Comparison of ENCODE assay signal across 1 cellular context in the genomic region with DNA sequence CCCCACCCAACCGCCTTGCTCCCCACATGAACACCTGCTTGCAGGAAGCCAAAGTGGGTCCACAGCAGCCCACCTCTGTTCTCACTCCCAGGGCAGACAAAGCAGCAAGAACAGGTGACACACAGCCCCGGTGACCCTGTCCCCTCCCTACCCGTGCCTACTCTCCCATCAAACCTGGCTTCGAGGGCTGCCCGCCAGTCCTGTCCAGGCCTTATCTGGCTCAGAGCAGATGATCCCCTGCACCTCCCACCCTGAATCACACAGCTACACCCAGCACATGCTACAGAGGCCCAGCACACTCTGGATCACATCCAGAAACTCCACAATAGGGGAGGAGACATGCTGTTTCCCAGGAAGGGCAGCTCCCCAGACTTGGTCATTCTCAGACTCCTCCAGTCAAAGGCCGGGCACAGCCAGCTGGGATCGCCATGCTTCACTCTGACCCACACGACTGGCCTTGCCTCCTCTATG.
TF ChIP-seq lines count a peak whose summit lies in the region.

No MANE protein-coding gene starts in this region.

TF ChIP-seq in WTC11, 78 proteins besides CTCF, POLR2A, EP300 and RAD21 (continued from another document):
- TF ChIP-seq, protein P1, sequence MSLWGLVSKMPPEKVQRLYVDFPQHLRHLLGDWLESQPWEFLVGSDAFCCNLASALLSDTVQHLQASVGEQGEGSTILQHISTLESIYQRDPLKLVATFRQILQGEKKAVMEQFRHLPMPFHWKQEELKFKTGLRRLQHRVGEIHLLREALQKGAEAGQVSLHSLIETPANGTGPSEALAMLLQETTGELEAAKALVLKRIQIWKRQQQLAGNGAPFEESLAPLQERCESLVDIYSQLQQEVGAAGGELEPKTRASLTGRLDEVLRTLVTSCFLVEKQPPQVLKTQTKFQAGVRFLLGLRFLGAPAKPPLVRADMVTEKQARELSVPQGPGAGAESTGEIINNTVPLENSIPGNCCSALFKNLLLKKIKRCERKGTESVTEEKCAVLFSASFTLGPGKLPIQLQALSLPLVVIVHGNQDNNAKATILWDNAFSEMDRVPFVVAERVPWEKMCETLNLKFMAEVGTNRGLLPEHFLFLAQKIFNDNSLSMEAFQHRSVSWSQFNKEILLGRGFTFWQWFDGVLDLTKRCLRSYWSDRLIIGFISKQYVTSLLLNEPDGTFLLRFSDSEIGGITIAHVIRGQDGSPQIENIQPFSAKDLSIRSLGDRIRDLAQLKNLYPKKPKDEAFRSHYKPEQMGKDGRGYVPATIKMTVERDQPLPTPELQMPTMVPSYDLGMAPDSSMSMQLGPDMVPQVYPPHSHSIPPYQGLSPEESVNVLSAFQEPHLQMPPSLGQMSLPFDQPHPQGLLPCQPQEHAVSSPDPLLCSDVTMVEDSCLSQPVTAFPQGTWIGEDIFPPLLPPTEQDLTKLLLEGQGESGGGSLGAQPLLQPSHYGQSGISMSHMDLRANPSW (CRISPR knock-in tag; conservative IDR thresholded peaks at IDR 0.05; ENCODE audit: low read depth): no peak
- TF ChIP-seq RORB (CRISPR knock-in tag; IDR thresholded peaks at IDR 0.05): no peak
- no peak for TF ChIP-seq ZBTB21 (CRISPR knock-in tag; IDR thresholded peaks at IDR 0.05; ENCODE audit: borderline replicate concordance)
- TF ChIP-seq SOX15 (CRISPR knock-in tag; IDR thresholded peaks at IDR 0.05): no peak
